Comparison of ENCODE assay signal across 1 cellular context in the genomic region with DNA sequence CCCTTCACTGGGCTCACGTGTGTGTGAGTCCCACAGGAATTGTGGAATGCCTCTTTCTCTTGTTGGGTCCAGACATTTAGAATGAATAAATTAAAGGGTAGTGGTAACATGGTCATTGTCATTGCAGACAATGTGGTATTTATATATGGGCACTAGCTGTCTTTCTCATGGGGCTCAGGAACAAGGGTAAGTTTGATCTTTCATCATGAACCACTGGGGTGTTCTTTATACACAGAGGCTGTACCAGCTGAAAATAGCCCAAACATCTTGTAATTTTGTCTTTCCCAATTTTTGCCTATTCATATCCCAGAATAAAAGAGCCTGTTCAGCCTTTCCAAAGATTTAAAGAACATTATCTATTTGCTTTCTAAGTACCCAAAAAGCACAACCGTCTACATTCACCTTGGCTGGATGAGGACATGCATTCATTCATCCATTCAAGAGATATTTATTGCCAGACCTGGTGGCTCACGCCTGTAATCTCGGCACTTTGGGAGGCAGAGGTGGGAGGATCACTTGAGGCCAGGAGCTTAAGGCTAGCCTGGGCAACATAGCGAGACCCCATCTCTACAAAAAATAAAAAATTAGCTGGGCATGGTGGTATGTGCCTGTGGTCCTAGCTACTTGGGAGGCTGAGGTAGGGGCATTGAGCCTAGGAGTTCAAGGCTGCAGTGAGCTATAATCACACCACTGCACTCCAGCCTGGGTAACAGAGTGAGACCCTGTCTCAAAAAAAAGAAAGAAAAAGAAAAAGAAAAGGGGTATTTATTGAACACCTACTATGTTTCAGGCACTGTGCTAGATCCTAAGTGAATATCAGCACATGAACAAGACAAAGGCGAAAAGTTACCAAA.
TF ChIP-seq lines count a peak whose summit lies in the region.

No MANE protein-coding gene starts in this region.

TF ChIP-seq in GM23338, 12 proteins besides CTCF, POLR2A, EP300 and RAD21 (continued from another document):
- TF ChIP-seq, protein P1, sequence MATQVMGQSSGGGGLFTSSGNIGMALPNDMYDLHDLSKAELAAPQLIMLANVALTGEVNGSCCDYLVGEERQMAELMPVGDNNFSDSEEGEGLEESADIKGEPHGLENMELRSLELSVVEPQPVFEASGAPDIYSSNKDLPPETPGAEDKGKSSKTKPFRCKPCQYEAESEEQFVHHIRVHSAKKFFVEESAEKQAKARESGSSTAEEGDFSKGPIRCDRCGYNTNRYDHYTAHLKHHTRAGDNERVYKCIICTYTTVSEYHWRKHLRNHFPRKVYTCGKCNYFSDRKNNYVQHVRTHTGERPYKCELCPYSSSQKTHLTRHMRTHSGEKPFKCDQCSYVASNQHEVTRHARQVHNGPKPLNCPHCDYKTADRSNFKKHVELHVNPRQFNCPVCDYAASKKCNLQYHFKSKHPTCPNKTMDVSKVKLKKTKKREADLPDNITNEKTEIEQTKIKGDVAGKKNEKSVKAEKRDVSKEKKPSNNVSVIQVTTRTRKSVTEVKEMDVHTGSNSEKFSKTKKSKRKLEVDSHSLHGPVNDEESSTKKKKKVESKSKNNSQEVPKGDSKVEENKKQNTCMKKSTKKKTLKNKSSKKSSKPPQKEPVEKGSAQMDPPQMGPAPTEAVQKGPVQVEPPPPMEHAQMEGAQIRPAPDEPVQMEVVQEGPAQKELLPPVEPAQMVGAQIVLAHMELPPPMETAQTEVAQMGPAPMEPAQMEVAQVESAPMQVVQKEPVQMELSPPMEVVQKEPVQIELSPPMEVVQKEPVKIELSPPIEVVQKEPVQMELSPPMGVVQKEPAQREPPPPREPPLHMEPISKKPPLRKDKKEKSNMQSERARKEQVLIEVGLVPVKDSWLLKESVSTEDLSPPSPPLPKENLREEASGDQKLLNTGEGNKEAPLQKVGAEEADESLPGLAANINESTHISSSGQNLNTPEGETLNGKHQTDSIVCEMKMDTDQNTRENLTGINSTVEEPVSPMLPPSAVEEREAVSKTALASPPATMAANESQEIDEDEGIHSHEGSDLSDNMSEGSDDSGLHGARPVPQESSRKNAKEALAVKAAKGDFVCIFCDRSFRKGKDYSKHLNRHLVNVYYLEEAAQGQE (IDR thresholded peaks at IDR 0.05; ENCODE audit: unreplicated experiment), result no peak
- TF ChIP-seq STAT1 (IDR thresholded peaks at IDR 0.05; ENCODE audit: unreplicated experiment), result no peak
- no peak for TF ChIP-seq ZNF331 (CRISPR knock-in tag; IDR thresholded peaks at IDR 0.05; ENCODE audit: low read depth)
- no peak for TF ChIP-seq EZH2 (IDR thresholded peaks at IDR 0.05; ENCODE audit: low read depth, unreplicated experiment)
- TF ChIP-seq, protein P2, sequence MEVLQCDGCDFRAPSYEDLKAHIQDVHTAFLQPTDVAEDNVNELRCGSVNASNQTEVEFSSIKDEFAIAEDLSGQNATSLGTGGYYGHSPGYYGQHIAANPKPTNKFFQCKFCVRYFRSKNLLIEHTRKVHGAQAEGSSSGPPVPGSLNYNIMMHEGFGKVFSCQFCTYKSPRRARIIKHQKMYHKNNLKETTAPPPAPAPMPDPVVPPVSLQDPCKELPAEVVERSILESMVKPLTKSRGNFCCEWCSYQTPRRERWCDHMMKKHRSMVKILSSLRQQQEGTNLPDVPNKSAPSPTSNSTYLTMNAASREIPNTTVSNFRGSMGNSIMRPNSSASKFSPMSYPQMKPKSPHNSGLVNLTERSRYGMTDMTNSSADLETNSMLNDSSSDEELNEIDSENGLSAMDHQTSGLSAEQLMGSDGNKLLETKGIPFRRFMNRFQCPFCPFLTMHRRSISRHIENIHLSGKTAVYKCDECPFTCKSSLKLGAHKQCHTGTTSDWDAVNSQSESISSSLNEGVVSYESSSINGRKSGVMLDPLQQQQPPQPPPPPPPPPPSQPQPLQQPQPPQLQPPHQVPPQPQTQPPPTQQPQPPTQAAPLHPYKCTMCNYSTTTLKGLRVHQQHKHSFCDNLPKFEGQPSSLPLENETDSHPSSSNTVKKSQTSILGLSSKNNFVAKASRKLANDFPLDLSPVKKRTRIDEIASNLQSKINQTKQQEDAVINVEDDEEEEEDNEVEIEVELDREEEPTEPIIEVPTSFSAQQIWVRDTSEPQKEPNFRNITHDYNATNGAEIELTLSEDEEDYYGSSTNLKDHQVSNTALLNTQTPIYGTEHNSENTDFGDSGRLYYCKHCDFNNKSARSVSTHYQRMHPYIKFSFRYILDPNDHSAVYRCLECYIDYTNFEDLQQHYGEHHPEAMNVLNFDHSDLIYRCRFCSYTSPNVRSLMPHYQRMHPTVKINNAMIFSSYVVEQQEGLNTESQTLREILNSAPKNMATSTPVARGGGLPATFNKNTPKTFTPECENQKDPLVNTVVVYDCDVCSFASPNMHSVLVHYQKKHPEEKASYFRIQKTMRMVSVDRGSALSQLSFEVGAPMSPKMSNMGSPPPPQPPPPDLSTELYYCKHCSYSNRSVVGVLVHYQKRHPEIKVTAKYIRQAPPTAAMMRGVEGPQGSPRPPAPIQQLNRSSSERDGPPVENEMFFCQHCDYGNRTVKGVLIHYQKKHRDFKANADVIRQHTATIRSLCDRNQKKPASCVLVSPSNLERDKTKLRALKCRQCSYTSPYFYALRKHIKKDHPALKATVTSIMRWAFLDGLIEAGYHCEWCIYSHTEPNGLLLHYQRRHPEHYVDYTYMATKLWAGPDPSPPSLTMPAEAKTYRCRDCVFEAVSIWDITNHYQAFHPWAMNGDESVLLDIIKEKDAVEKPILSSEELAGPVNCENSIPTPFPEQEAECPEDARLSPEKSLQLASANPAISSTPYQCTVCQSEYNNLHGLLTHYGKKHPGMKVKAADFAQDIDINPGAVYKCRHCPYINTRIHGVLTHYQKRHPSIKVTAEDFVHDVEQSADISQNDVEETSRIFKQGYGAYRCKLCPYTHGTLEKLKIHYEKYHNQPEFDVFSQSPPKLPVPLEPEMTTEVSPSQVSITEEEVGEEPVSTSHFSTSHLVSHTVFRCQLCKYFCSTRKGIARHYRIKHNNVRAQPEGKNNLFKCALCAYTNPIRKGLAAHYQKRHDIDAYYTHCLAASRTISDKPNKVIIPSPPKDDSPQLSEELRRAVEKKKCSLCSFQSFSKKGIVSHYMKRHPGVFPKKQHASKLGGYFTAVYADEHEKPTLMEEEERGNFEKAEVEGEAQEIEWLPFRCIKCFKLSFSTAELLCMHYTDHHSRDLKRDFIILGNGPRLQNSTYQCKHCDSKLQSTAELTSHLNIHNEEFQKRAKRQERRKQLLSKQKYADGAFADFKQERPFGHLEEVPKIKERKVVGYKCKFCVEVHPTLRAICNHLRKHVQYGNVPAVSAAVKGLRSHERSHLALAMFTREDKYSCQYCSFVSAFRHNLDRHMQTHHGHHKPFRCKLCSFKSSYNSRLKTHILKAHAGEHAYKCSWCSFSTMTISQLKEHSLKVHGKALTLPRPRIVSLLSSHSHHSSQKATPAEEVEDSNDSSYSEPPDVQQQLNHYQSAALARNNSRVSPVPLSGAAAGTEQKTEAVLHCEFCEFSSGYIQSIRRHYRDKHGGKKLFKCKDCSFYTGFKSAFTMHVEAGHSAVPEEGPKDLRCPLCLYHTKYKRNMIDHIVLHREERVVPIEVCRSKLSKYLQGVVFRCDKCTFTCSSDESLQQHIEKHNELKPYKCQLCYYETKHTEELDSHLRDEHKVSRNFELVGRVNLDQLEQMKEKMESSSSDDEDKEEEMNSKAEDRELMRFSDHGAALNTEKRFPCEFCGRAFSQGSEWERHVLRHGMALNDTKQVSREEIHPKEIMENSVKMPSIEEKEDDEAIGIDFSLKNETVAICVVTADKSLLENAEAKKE (CRISPR knock-in tag; IDR thresholded peaks at IDR 0.05), result no peak
TF ChIP-seq in GM23338: peak in this region for 0.
